ENCODE assay signal across 10 cellular contexts in genomic region chr9:26470287-26470686, GRCh38.
"Had no signal": no experiment of that assay in that cellular context is flagged by ENCODE, and none has a peak within 500 bp of the region (broad histone marks: within the 10 kb centered on the region; RNA-seq: fewer than 3 reads in every experiment).

No MANE protein-coding gene starts in this region.

- H3K4me2 ChIP-seq: GM23338 had no signal

- H3K4me3 Mint-ChIP-seq: GM23338, H9, HFFc6 had no signal

- H2AFZ ChIP-seq: GM23248, GM23338 had no signal

- H3K27ac Mint-ChIP-seq: GM23338, H9, HFFc6 had no signal

- DNase-seq: GM23248, GOT3, H7, H9, HCEC 1CT, HFFc6 had no signal

- FAIRE-seq: H54 had no signal

- H3K4me1 ChIP-seq: HAP-1 had no signal

- H3K4me1 Mint-ChIP-seq: GM23338 had no signal

- H3K36me3 ChIP-seq: HAP-1 had no signal

- H3K27ac ChIP-seq: GM23248 had no signal

- H3K9me3 ChIP-seq: HAP-1 had no signal

- ATAC-seq: GM23338, HCT116 had no signal

- H3K9ac ChIP-seq: GM23248 had no signal

- H3K4me3 ChIP-seq: GM23248, GM23338, HAP-1 had no signal
